ENCODE assay signal across 8 cellular contexts in genomic region chr7:28020302-28020940, GRCh38.
DNase-seq lines count a peak whose midpoint lies in the region; ATAC-seq and TF ChIP-seq lines count a peak whose summit lies in the region.

No MANE protein-coding gene starts in this region.

- no peak overlapping the region for H3K27ac Mint-ChIP-seq in chondrocyte (ENCODE audit: unreplicated experiment)

- peaks cover 37% of the 10 kb centered on the region for H3K4me1 Mint-ChIP-seq in chondrocyte (ENCODE audit: low read depth)

- ATAC-seq in HG02623 (IDR thresholded peaks at IDR 0.05; ENCODE audit: unreplicated experiment): peak; percentile 82

- TF ChIP-seq CTCF in chondrocyte (IDR thresholded peaks at IDR 0.05): peak; percentile 95

- no peak overlapping the region for H3K4me3 Mint-ChIP-seq in chondrocyte (ENCODE audit: unreplicated experiment)

- H3K27me3 Mint-ChIP-seq in chondrocyte (ENCODE audit: low read depth): no peaks in the 10 kb centered on the region

- H3K36me3 Mint-ChIP-seq in chondrocyte (ENCODE audit: low read depth): no peaks in the 10 kb centered on the region

- no peaks in the 10 kb centered on the region for H3K9me3 Mint-ChIP-seq in chondrocyte (ENCODE audit: low read depth)

- peak; percentile 10 for DNase-seq in activated gamma-delta T cell treated with Interleukin-2 at 50 U/mL for 16 hours
- no peak for DNase-seq in activated gamma-delta T cell (lab: John Stamatoyannopoulos, UW)
- DNase-seq in NCI-H1694 treated with DMSO at 0.1 percent for 48 hours (lab: John Stamatoyannopoulos, UW): peak; percentile 82
- DNase-seq in T-helper 1 cell: peak in 3 of 5 donors; percentile 8 to 64 (median 32)
- DNase-seq in chondrocyte (ENCODE audit: low spot score): no peak
- DNase-seq in left kidney (ENCODE audit: low read depth, low spot score): peak; percentile 91
- DNase-seq in stimulated activated CD4-positive, alpha-beta T cell treated with anti-CD3 and anti-CD28 coated beads, TNF-alpha, amount 100 ng/mL, for 48 hours (ENCODE audit: low read depth in 3 of 3): peak; percentile 5 to 20 (median 6)

Comparison
In these comparisons a context has a peak if more than half of its experiments do, and no peak if none do; other contexts are left out.
1. DNase-seq: peak in activated gamma-delta T cell treated with Interleukin-2 at 50 U/mL for 16 hours (single experiment), NCI-H1694 treated with DMSO at 0.1 percent for 48 hours (single experiment), T-helper 1 cell (3 of 5), left kidney (single experiment) and stimulated activated CD4-positive, alpha-beta T cell treated with anti-CD3 and anti-CD28 coated beads, TNF-alpha, amount 100 ng/mL, for 48 hours (3 of 3); none in activated gamma-delta T cell (single experiment) and chondrocyte (single experiment).